Comparison of ENCODE assay signal across 2 cellular contexts in the genomic region with DNA sequence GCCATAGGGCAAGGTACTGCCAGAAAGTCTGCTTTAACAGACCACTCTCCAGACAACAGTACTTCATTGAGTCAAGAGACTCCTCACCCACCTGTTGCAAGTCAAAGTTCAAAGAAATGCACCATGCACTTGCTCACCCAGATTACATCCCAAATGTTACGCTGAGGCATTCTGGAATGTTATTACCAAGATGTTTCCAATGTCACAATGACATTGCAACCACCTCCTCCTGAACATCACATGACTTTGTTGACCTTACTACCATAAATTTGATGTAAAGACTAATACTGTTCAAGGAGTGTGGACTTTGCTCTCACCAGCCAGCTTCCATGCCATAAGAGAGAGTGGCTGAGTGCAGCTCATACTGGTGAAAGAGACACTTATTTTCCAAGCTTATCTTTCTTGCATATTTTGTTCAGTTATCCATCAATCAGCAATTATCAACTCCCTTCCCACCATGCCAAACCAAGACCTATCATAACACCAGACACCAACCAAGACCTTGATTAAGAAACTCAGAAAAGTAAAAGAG.
TF ChIP-seq lines count a peak whose summit lies in the region.

No MANE protein-coding gene starts in this region.

TF ChIP-seq in HepG2, 621 proteins besides CTCF, POLR2A, EP300 and RAD21 (continues in another document):
- TF ChIP-seq, protein P1, sequence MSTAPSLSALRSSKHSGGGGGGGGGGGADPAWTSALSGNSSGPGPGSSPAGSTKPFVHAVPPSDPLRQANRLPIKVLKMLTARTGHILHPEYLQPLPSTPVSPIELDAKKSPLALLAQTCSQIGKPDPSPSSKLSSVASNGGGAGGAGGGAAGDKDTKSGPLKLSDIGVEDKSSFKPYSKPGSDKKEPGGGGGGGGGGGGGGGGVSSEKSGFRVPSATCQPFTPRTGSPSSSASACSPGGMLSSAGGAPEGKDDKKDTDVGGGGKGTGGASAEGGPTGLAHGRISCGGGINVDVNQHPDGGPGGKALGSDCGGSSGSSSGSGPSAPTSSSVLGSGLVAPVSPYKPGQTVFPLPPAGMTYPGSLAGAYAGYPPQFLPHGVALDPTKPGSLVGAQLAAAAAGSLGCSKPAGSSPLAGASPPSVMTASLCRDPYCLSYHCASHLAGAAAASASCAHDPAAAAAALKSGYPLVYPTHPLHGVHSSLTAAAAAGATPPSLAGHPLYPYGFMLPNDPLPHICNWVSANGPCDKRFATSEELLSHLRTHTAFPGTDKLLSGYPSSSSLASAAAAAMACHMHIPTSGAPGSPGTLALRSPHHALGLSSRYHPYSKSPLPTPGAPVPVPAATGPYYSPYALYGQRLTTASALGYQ (CRISPR knock-in tag; IDR thresholded peaks at IDR 0.05), result peak; percentile 39; the same call in 1 of the 2 replicates
- no peak for TF ChIP-seq ZNF616 (CRISPR knock-in tag; IDR thresholded peaks at IDR 0.05; ENCODE audit: low read depth)
- TF ChIP-seq CBX5 (CRISPR knock-in tag; IDR thresholded peaks at IDR 0.05; ENCODE audit: borderline replicate concordance), result peak; percentile 86; the same call in 1 of the 2 replicates
- peak; percentile 98 for TF ChIP-seq NCOR1 (IDR thresholded peaks at IDR 0.05; ENCODE audit: borderline replicate concordance, low read length)
- no peak for TF ChIP-seq HOXA7 (CRISPR knock-in tag; IDR thresholded peaks at IDR 0.05)
- TF ChIP-seq ZKSCAN5 (CRISPR knock-in tag; IDR thresholded peaks at IDR 0.05), result no peak
- no peak for TF ChIP-seq REL (CRISPR knock-in tag; conservative IDR thresholded peaks at IDR 0.05)
- no peak for TF ChIP-seq ZNF558 (CRISPR knock-in tag; IDR thresholded peaks at IDR 0.05; ENCODE audit: borderline replicate concordance)
- TF ChIP-seq CEBPB (IDR thresholded peaks at IDR 0.05; ENCODE audit: borderline replicate concordance, low read depth, low read length), result peak; percentile 92
- TF ChIP-seq TCF7 (IDR thresholded peaks at IDR 0.05; ENCODE audit: low read depth), result peak; percentile 56
- TF ChIP-seq KLF13 (CRISPR knock-in tag; IDR thresholded peaks at IDR 0.05), result no peak
- no peak for TF ChIP-seq ZNF850 (CRISPR knock-in tag; conservative IDR thresholded peaks at IDR 0.05)
- TF ChIP-seq ZNF367 (CRISPR knock-in tag; IDR thresholded peaks at IDR 0.05; ENCODE audit: borderline replicate concordance), result no peak
- TF ChIP-seq, protein P2, sequence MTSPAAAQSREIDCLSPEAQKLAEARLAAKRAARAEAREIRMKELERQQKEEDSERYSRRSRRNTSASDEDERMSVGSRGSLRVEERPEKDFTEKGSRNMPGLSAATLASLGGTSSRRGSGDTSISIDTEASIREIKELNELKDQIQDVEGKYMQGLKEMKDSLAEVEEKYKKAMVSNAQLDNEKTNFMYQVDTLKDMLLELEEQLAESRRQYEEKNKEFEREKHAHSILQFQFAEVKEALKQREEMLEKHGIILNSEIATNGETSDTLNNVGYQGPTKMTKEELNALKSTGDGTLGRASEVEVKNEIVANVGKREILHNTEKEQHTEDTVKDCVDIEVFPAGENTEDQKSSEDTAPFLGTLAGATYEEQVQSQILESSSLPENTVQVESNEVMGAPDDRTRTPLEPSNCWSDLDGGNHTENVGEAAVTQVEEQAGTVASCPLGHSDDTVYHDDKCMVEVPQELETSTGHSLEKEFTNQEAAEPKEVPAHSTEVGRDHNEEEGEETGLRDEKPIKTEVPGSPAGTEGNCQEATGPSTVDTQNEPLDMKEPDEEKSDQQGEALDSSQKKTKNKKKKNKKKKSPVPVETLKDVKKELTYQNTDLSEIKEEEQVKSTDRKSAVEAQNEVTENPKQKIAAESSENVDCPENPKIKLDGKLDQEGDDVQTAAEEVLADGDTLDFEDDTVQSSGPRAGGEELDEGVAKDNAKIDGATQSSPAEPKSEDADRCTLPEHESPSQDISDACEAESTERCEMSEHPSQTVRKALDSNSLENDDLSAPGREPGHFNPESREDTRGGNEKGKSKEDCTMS (CRISPR knock-in tag; conservative IDR thresholded peaks at IDR 0.05), result no peak
- TF ChIP-seq KDM2A (CRISPR knock-in tag; IDR thresholded peaks at IDR 0.05; ENCODE audit: borderline replicate concordance, low read depth), result peak; percentile 46; the same call in 1 of the 2 replicates
- TF ChIP-seq, protein P3, sequence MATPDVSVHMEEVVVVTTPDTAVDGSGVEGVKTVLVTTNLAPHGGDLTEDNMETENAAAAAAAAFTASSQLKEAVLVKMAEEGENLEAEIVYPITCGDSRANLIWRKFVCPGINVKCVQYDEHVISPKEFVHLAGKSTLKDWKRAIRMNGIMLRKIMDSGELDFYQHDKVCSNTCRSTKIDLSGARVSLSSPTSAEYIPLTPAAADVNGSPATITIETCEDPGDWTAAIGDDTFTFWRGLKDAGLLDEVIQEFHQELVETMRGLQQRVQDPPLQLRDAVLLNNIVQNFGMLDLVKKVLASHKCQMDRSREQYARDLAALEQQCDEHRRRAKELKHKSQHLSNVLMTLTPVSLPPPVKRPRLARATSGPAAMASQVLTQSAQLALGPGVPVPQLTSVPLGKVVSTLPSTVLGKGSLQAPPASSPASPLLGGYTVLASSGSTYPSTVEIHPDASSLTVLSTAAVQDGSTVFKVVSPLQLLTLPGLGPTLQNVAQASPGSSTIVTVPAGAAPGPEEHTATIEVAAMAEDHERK (CRISPR knock-in tag; IDR thresholded peaks at IDR 0.05; ENCODE audit: low read depth), result no peak
- TF ChIP-seq, protein P4, sequence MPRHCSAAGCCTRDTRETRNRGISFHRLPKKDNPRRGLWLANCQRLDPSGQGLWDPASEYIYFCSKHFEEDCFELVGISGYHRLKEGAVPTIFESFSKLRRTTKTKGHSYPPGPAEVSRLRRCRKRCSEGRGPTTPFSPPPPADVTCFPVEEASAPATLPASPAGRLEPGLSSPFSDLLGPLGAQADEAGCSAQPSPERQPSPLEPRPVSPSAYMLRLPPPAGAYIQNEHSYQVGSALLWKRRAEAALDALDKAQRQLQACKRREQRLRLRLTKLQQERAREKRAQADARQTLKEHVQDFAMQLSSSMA (CRISPR knock-in tag; IDR thresholded peaks at IDR 0.05), result no peak
- peak; percentile 73 for TF ChIP-seq ZFP1 (CRISPR knock-in tag; IDR thresholded peaks at IDR 0.05)
- TF ChIP-seq NR2F2 (IDR thresholded peaks at IDR 0.05; ENCODE audit: borderline replicate concordance, low read depth), result peak; percentile 79; the same call in 1 of the 2 replicates
- TF ChIP-seq, protein P5, sequence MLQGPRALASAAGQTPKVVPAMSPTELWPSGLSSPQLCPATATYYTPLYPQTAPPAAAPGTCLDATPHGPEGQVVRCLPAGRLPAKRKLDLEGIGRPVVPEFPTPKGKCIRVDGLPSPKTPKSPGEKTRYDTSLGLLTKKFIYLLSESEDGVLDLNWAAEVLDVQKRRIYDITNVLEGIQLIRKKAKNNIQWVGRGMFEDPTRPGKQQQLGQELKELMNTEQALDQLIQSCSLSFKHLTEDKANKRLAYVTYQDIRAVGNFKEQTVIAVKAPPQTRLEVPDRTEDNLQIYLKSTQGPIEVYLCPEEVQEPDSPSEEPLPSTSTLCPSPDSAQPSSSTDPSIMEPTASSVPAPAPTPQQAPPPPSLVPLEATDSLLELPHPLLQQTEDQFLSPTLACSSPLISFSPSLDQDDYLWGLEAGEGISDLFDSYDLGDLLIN (CRISPR knock-in tag; IDR thresholded peaks at IDR 0.05; ENCODE audit: borderline replicate concordance), result no peak

TF ChIP-seq in WTC11, 78 proteins besides CTCF, POLR2A, EP300 and RAD21:
- TF ChIP-seq GRHL2 (CRISPR knock-in tag; IDR thresholded peaks at IDR 0.05; ENCODE audit: insufficient replicate concordance, severe bottlenecking) (no peak), GABPB1 (CRISPR knock-in tag; IDR thresholded peaks at IDR 0.05) (peak; percentile 81)
